ENCODE assay signal across 22 cellular contexts in the genomic region with DNA sequence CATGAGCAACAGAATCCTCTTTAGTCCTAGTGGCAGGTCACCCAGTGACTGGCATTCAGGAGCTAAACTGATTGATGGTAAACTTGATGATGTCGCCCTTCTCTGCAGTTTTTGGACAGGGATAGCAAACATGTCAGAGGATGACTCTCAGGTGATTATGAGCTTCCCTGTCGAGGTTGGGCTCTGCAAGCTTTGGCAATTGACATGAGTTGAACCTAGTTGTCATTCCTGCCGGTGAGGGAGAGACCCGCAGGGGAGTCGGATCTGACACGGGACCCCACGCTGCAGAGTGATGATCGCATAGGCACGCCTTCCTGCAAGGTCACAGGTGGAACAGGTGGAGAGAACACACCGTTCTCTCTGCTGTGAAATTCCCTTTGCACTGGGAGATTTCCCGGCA.
"Had no signal": no experiment of that assay in that cellular context is flagged by ENCODE, and none has a peak within 500 bp of the region (broad histone marks: within the 10 kb centered on the region; RNA-seq: fewer than 3 reads in every experiment).

No MANE protein-coding gene starts in this region.

- H3K27ac ChIP-seq: adrenal gland, esophagus squamous epithelium, heart right ventricle, neutrophil, parathyroid adenoma, tibial artery, uterus had no signal

- H3K9ac ChIP-seq: parathyroid adenoma had no signal

- H2AFZ ChIP-seq: parathyroid adenoma had no signal

- H3K36me3 ChIP-seq: adrenal gland, esophagus squamous epithelium, heart right ventricle, neutrophil, tibial artery, uterus had no signal

- H3K4me1 Mint-ChIP-seq: activated CD4-positive, alpha-beta T cell treated with anti-CD3 and anti-CD28 coated beads, Interleukin-2, amount 10 ng/mL, durations not matched to agents 24 days and 14 days; immature natural killer cell; memory B cell; naive thymus-derived CD4-positive, alpha-beta T cell had no signal

- H3K4me3 ChIP-seq: adrenal gland, esophagus squamous epithelium, heart right ventricle, mucosa of descending colon, tibial artery, uterus had no signal

- H3K27me3 ChIP-seq: neutrophil, uterus had no signal

- H3K9me3 Mint-ChIP-seq: activated CD4-positive, alpha-beta T cell treated with anti-CD3 and anti-CD28 coated beads, Interleukin-2, amount 10 ng/mL, durations not matched to agents 24 days and 14 days; activated naive CD4-positive, alpha-beta T cell treated with anti-CD3 and anti-CD28 coated beads, Interleukin-2, amount 50 U/mL, for 72 hours had no signal

- H3K4me3 Mint-ChIP-seq: activated CD4-positive, alpha-beta T cell treated with anti-CD3 and anti-CD28 coated beads, Interleukin-2, amount 10 ng/mL, durations not matched to agents 24 days and 14 days; activated CD8-positive, alpha-beta T cell treated with anti-CD3 and anti-CD28 coated beads, Interleukin-2, amount 10 ng/mL, durations not matched to agents 7 days and 5 days; immature natural killer cell; memory B cell; naive thymus-derived CD4-positive, alpha-beta T cell had no signal

- ATAC-seq: activated CD8-positive, alpha-beta T cell treated with anti-CD3 and anti-CD28 coated beads, Interleukin-2, amount 10 ng/mL, durations not matched to agents 7 days and 5 days; activated naive CD4-positive, alpha-beta T cell treated with anti-CD3 and anti-CD28 coated beads, Interleukin-2, amount 50 U/mL, for 72 hours; heart right ventricle; naive thymus-derived CD4-positive, alpha-beta T cell had no signal

- H3K36me3 Mint-ChIP-seq: activated naive CD4-positive, alpha-beta T cell treated with anti-CD3 and anti-CD28 coated beads, Interleukin-2, amount 50 U/mL, for 72 hours; immature natural killer cell; memory B cell; naive thymus-derived CD4-positive, alpha-beta T cell had no signal

- H3K9me3 ChIP-seq: adrenal gland, esophagus squamous epithelium, mucosa of descending colon, neutrophil, tibial artery, uterus had no signal

- H3K4me1 ChIP-seq: adrenal gland had no signal

- DNase-seq: activated CD4-positive, alpha-beta T cell treated with anti-CD3 and anti-CD28 coated beads, Interleukin-2, amount 10 ng/mL, durations not matched to agents 24 days and 14 days; activated CD8-positive, alpha-beta T cell treated with anti-CD3 and anti-CD28 coated beads, Interleukin-2, amount 10 ng/mL, durations not matched to agents 7 days and 5 days; activated gamma-delta T cell; dermis blood vessel endothelial cell; effector memory CD4-positive, alpha-beta T cell; esophagus squamous epithelium; heart right ventricle; immature natural killer cell; naive thymus-derived CD4-positive, alpha-beta T cell; stimulated activated CD4-positive, alpha-beta T cell treated with anti-CD3 and anti-CD28 coated beads, Interleukin-1b, Interleukin-23, amount 100 ng/mL, for 48 hours; stimulated activated CD8-positive, alpha-beta memory T cell treated with anti-CD3 and anti-CD28 coated beads, Interleukin-4, amount 100 ng/mL, for 48 hours; stimulated activated naive CD4-positive, alpha-beta T cell; T-helper 1 cell; T-helper 9 cell; tibial artery; uterus had no signal

- H3K27ac Mint-ChIP-seq: activated CD4-positive, alpha-beta T cell treated with anti-CD3 and anti-CD28 coated beads, Interleukin-2, amount 10 ng/mL, durations not matched to agents 24 days and 14 days; activated CD8-positive, alpha-beta T cell treated with anti-CD3 and anti-CD28 coated beads, Interleukin-2, amount 10 ng/mL, durations not matched to agents 7 days and 5 days; activated naive CD4-positive, alpha-beta T cell treated with anti-CD3 and anti-CD28 coated beads, Interleukin-2, amount 50 U/mL, for 72 hours; immature natural killer cell; memory B cell; naive thymus-derived CD4-positive, alpha-beta T cell had no signal

- H3K79me2 ChIP-seq: parathyroid adenoma had no signal
